In the genomic region with DNA sequence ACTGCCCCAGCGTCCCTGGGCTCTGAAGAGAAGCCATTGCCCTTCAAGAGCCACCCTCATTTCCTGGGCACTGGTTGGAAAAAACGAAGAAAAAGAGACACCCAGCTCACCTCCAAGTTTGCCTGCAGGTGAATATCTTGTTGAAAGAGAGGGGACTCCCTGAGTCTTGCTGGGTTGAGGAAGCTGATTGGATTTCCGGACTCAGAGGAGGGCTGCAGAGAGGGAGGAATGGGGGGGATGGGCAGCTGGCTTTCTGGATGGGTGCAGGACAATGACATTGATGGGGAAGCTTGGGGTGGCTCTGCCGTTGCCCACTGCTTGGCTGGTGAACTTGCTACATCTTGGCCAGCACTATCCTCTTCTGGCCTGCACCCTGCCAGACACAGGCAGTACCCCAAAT, we compare ENCODE assay signal across 17 cellular contexts. TPM values are rescaled to one million over a fixed set of nuclear protein-coding genes. Genes with fewer than 3 reads are reported as not detected.
DNase-seq lines count a peak whose midpoint lies in the region; ATAC-seq lines count a peak whose summit lies in the region.
"Had no signal": no experiment of that assay in that cellular context is flagged by ENCODE, and none has a peak within 500 bp of the region (broad histone marks: within the 10 kb centered on the region; RNA-seq: fewer than 3 reads in every experiment).

No MANE protein-coding gene starts in this region.

- peak overlapping the region; percentile 55 for H3K27ac Mint-ChIP-seq in activated naive CD4-positive, alpha-beta T cell treated with anti-CD3 and anti-CD28 coated beads, Interleukin-2, amount 50 U/mL, for 24 hours
- peak overlapping the region in 1 of 2 donors; percentile 79 for H3K27ac Mint-ChIP-seq in activated naive CD4-positive, alpha-beta T cell treated with anti-CD3 and anti-CD28 coated beads, Interleukin-2, amount 50 U/mL, for 72 hours
- peak overlapping the region; percentile 90 for H3K27ac Mint-ChIP-seq in activated naive CD8-positive, alpha-beta T cell
- peak overlapping the region; percentile 93 to 96 for H3K27ac Mint-ChIP-seq in stimulated activated naive CD8-positive, alpha-beta T cell treated with anti-CD3 and anti-CD28 coated beads, Interleukin-15, amount 100 ng/mL, for 72 hours

- H3K27me3 Mint-ChIP-seq in activated naive CD4-positive, alpha-beta T cell treated with anti-CD3 and anti-CD28 coated beads, Interleukin-2, amount 50 U/mL, for 24 hours, result no peaks in the 10 kb centered on the region
- H3K27me3 Mint-ChIP-seq in activated naive CD8-positive, alpha-beta T cell, result no peaks in the 10 kb centered on the region
- H3K27me3 Mint-ChIP-seq in stimulated activated naive CD8-positive, alpha-beta T cell treated with anti-CD3 and anti-CD28 coated beads, Interleukin-15, amount 100 ng/mL, for 72 hours, result no peaks in the 10 kb centered on the region

- H3K36me3 Mint-ChIP-seq in activated naive CD4-positive, alpha-beta T cell treated with anti-CD3 and anti-CD28 coated beads, Interleukin-2, amount 50 U/mL, for 24 hours, result no peaks in the 10 kb centered on the region
- H3K36me3 Mint-ChIP-seq in activated naive CD4-positive, alpha-beta T cell treated with anti-CD3 and anti-CD28 coated beads, Interleukin-2, amount 50 U/mL, for 72 hours, result peaks cover 0 to 10% of the 10 kb centered on the region in 2 donors
- H3K36me3 Mint-ChIP-seq in activated naive CD8-positive, alpha-beta T cell, result peaks cover 2% of the 10 kb centered on the region
- H3K36me3 Mint-ChIP-seq: CD14-positive monocyte had no signal

- H3K4me3 Mint-ChIP-seq in activated naive CD4-positive, alpha-beta T cell treated with anti-CD3 and anti-CD28 coated beads, Interleukin-2, amount 50 U/mL, for 24 hours, result peak overlapping the region; percentile 69
- peak overlapping the region; percentile 80 for H3K4me3 Mint-ChIP-seq in activated naive CD8-positive, alpha-beta T cell
- peak overlapping the region; percentile 82 to 90 for H3K4me3 Mint-ChIP-seq in stimulated activated naive CD8-positive, alpha-beta T cell treated with anti-CD3 and anti-CD28 coated beads, Interleukin-15, amount 100 ng/mL, for 72 hours
- H3K4me3 Mint-ChIP-seq: CD14-positive monocyte had no signal

- H3K4me1 Mint-ChIP-seq in activated naive CD4-positive, alpha-beta T cell treated with anti-CD3 and anti-CD28 coated beads, Interleukin-2, amount 50 U/mL, for 24 hours, result peaks cover 31% of the 10 kb centered on the region
- H3K4me1 Mint-ChIP-seq in activated naive CD8-positive, alpha-beta T cell (ENCODE audit: low read depth), result peaks cover 37% of the 10 kb centered on the region
- H3K4me1 Mint-ChIP-seq in stimulated activated naive CD8-positive, alpha-beta T cell treated with anti-CD3 and anti-CD28 coated beads, Interleukin-15, amount 100 ng/mL, for 72 hours, result peaks cover 44% of the 10 kb centered on the region

- H3K9me3 Mint-ChIP-seq in activated naive CD4-positive, alpha-beta T cell treated with anti-CD3 and anti-CD28 coated beads, Interleukin-2, amount 50 U/mL, for 24 hours, result no peaks in the 10 kb centered on the region
- peaks cover 3 to 7% of the 10 kb centered on the region in 2 donors for H3K9me3 Mint-ChIP-seq in activated naive CD4-positive, alpha-beta T cell treated with anti-CD3 and anti-CD28 coated beads, Interleukin-2, amount 50 U/mL, for 72 hours
- no peaks in the 10 kb centered on the region for H3K9me3 Mint-ChIP-seq in activated naive CD8-positive, alpha-beta T cell (ENCODE audit: low read depth)
- no peaks in the 10 kb centered on the region for H3K9me3 Mint-ChIP-seq in stimulated activated naive CD8-positive, alpha-beta T cell treated with anti-CD3 and anti-CD28 coated beads, Interleukin-15, amount 100 ng/mL, for 72 hours

- no peak for ATAC-seq in activated naive CD4-positive, alpha-beta T cell treated with anti-CD3 and anti-CD28 coated beads, Interleukin-2, amount 50 U/mL, for 72 hours
- ATAC-seq in stimulated activated naive CD8-positive, alpha-beta T cell treated with anti-CD3 and anti-CD28 coated beads, Interleukin-15, amount 100 ng/mL, for 72 hours, result no peak
- ATAC-seq: left cardiac atrium had no signal

- DNase-seq in activated naive CD4-positive, alpha-beta T cell treated with anti-CD3 and anti-CD28 coated beads, Interleukin-2, amount 50 U/mL, for 72 hours (ENCODE audit: low spot score in 2 of 2), result no peak
- peak; percentile 43 for DNase-seq in iPS-NIHi7 (ENCODE audit: extremely low spot score)
- no peak for DNase-seq in stimulated activated naive CD8-positive, alpha-beta T cell treated with anti-CD3 and anti-CD28 coated beads, Interleukin-15, amount 100 ng/mL, for 72 hours
- DNase-seq in DMS53 (lab: John Stamatoyannopoulos, UW), result no peak
- no peak for DNase-seq in DMS79 (lab: John Stamatoyannopoulos, UW)
- no peak for DNase-seq in activated gamma-delta T cell (lab: John Stamatoyannopoulos, UW)
- DNase-seq: cortex of kidney, DMS79 treated with DMSO at 0.1 percent for 48 hours, IMR-90, left cardiac atrium, NCI-H187 treated with DMSO at 0.1 percent for 48 hours, nucleus accumbens, right lobe of liver, Right ventricle myocardium superior had no signal

RNA-seq across cellular contexts. Expression of a gene that starts 31.0 kb away (rescaled TPM):
- 1 to 10 TPM; 3.6 to 5.7 TPM for total RNA-seq in activated naive CD4-positive, alpha-beta T cell treated with anti-CD3 and anti-CD28 coated beads, Interleukin-2, amount 50 U/mL, for 72 hours
